Comparison of ENCODE assay signal across 8 cellular contexts in genomic region chr10:38094923-38095574, GRCh38. TPM values are rescaled to one million over a fixed set of nuclear protein-coding genes. Genes with fewer than 3 reads are reported as not detected.
DNase-seq lines count a peak whose midpoint lies in the region; ATAC-seq and TF ChIP-seq lines count a peak whose summit lies in the region.

No MANE protein-coding gene starts in this region.

- H4K12ac ChIP-seq in trophoblast cell (ENCODE audit: low read depth, low read length), result no peak overlapping the region

- no peak overlapping the region for H2AFZ ChIP-seq in trophoblast cell (ENCODE audit: insufficient read depth, low read length, poor library complexity)

- peak overlapping the region; percentile 78 for H3K4me2 ChIP-seq in trophoblast cell (ENCODE audit: low read length)

- no peak overlapping the region for H2AK5ac ChIP-seq in trophoblast cell (ENCODE audit: low read length)

- TF ChIP-seq EP300 in esophagus muscularis mucosa (IDR thresholded peaks at IDR 0.05), result no peak

- ATAC-seq in GM21360 (IDR thresholded peaks at IDR 0.05; ENCODE audit: unreplicated experiment) (no peak), GM18505 (IDR thresholded peaks at IDR 0.05; ENCODE audit: unreplicated experiment) (no peak)

- H3K23ac ChIP-seq in trophoblast cell (ENCODE audit: low read length), result no peak overlapping the region

- intact Hi-C loops in esophagus muscularis mucosa (cut with DNase I), result loop anchor here (2.0 to 10.0 kb wide), 3 partner anchors 80 to 240 kb away; partner anchors contain the start of genes ZNF248 and ZNF33A

- TF ChIP-seq CTCF in esophagus muscularis mucosa (IDR thresholded peaks at IDR 0.05), result no peak

- no peak overlapping the region for H4K8ac ChIP-seq in trophoblast cell (ENCODE audit: low read depth, low read length)

- H3K9ac ChIP-seq in trophoblast cell (ENCODE audit: low read length), result peak overlapping the region; percentile 31

- H3K36me3 ChIP-seq in esophagus muscularis mucosa (peaks cover 20 to 45% (median 35%) of the 10 kb centered on the region in 4 donors), trophoblast cell (ENCODE audit: control insufficient read depth in 1 of 2, insufficient read depth in 2 of 2, low read length in 2 of 2) (peaks cover 0 to 1% of the 10 kb centered on the region in 2 experiments)

- WGBS in esophagus muscularis mucosa, result 30% methylated on average over 14 of the region's 22 CpGs
- no CpG with 5 or more reads among the region's 22 CpGs for WGBS in trophoblast cell (ENCODE audit: extremely low coverage, insufficient coverage, insufficient read length)

- DNase-seq in RKO (ENCODE audit: low spot score), result peak; percentile 8
- no peak for DNase-seq in esophagus muscularis mucosa (ENCODE audit: extremely low spot score)
- DNase-seq in trophoblast cell, result no peak
- DNase-seq in SHP77 (lab: John Stamatoyannopoulos, UW), result no peak
- DNase-seq in NOMO-1 treated with DMSO at 0.1 percent for 48 hours (lab: John Stamatoyannopoulos, UW; ENCODE audit: unreplicated experiment), result no peak

- H3K4me3 ChIP-seq in GM08714 (ENCODE audit: low read length), result peak overlapping the region; percentile 69
- peak overlapping the region; percentile 62 to 94 (median 81) for H3K4me3 ChIP-seq in esophagus muscularis mucosa
- H3K4me3 ChIP-seq in trophoblast cell (ENCODE audit: low read depth, low read length), result peak overlapping the region; percentile 90

- H3K18ac ChIP-seq in trophoblast cell (ENCODE audit: low read length), result no peak overlapping the region

- no peak overlapping the region for H2BK5ac ChIP-seq in trophoblast cell (ENCODE audit: low read depth, low read length, poor library complexity)

- H3K9me3 ChIP-seq in esophagus muscularis mucosa (peaks cover 0 to 11% (median 3%) of the 10 kb centered on the region in 4 donors), trophoblast cell (ENCODE audit: insufficient read depth, low read depth, low read length) (peaks cover 11% of the 10 kb centered on the region)

- no peak overlapping the region for H4K91ac ChIP-seq in trophoblast cell (ENCODE audit: low read depth, low read length)

- H3K27me3 ChIP-seq in esophagus muscularis mucosa (no peaks in the 10 kb centered on the region), trophoblast cell (ENCODE audit: insufficient read depth, low read length) (no peaks in the 10 kb centered on the region)

- TF ChIP-seq POLR2A in esophagus muscularis mucosa (IDR thresholded peaks at IDR 0.05; ENCODE audit: low read depth), result no peak
- TF ChIP-seq POLR2A in GM18505 (IDR thresholded peaks at IDR 0.05; ENCODE audit: borderline replicate concordance, extremely low read depth, insufficient read depth, insufficient read length), result no peak

- H3K14ac ChIP-seq in trophoblast cell (ENCODE audit: low read length), result no peak overlapping the region

- no peaks in the 10 kb centered on the region for H3K79me1 ChIP-seq in trophoblast cell (ENCODE audit: low read length)

- no peak overlapping the region for H2BK12ac ChIP-seq in trophoblast cell (ENCODE audit: low read length)

- H3K79me2 ChIP-seq in trophoblast cell (ENCODE audit: control insufficient read depth, insufficient read depth, low read length, poor library complexity), result peaks cover 2% of the 10 kb centered on the region

- H2BK120ac ChIP-seq in trophoblast cell (ENCODE audit: insufficient read depth, low read length, poor library complexity), result no peak overlapping the region

- H3K27ac ChIP-seq in esophagus muscularis mucosa (replicated peaks in 1 of 4) (peak overlapping the region; percentile 85 to 94 (median 88)), trophoblast cell (ENCODE audit: low read depth, low read length) (no peak overlapping the region)

- no peak overlapping the region for H3K4ac ChIP-seq in trophoblast cell (ENCODE audit: low read depth, low read length)

- H3K4me1 ChIP-seq in esophagus muscularis mucosa (peaks cover 8 to 18% (median 17%) of the 10 kb centered on the region in 4 donors), trophoblast cell (ENCODE audit: control insufficient read depth in 1 of 2, insufficient read depth in 2 of 2, low read length in 2 of 2) (peaks cover 0 to 4% of the 10 kb centered on the region in 2 experiments)

RNA-seq across cellular contexts. Expression of gene ZNF37A, which starts 0.9 kb away (rescaled TPM):
- total RNA-seq in esophagus muscularis mucosa, result 10 to 100 TPM; 11.4 to 19.1 (median 17.7) TPM
- 2.2 and 2.4 TPM in 2 replicates for polyA plus RNA-seq in trophoblast cell (2013)
